Comparison of ENCODE assay signal across 1 cellular context in the genomic region with DNA sequence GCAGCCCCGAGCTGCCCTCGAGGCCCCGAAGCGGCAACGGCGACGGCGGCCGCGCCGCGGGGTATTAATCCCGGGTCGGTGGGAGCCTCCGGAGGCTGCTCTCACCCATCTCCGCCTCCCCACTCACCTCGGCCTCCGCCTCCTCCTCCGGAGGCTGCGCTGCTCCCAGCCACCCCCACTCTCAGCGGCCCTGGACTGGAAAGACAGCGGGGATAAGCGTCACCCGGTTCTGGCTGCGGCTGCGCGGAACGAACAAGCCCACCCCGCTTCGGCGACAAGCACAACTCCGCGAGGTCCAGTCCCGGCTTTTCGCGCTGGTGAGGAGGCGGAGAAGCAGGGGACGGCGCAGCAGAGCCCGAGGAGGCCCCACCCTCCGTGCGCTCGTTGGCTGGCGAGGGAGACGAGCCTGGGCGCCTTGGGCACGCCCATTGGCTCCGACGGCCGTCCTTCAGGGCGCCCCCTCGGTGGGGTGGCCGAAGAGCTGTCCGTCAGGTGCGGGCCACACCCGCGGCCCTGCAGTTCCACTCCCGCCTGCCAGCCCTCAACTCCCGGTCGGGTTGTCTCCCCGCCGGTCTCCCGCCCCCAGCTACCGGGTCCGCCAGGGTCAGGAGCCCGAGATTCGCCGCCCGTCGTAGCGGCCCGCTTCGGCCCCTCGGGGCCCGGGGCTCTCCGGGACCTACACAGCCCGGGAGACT.
TF ChIP-seq lines count a peak whose summit lies in the region.

Gene ZMYM5 (minus strand): TSS at position 327 of the 695 bp plus-strand sequence. CDS start 11,469 bp downstream, outside the sequence.

TF ChIP-seq in K562, 482 proteins besides CTCF, POLR2A, EP300 and RAD21 (continued from another document):
- TF ChIP-seq KDM5B (IDR thresholded peaks at IDR 0.05; ENCODE audit: insufficient replicate concordance, low read depth, low read length) = peak; percentile 39
- 0 out of 2 replicates have a peak, but pooled peaks have one; percentile 33 for TF ChIP-seq PML (IDR thresholded peaks at IDR 0.05; ENCODE audit: low read length)
- no peak for TF ChIP-seq NBN (IDR thresholded peaks at IDR 0.05; ENCODE audit: low read depth)
- TF ChIP-seq, protein P1, sequence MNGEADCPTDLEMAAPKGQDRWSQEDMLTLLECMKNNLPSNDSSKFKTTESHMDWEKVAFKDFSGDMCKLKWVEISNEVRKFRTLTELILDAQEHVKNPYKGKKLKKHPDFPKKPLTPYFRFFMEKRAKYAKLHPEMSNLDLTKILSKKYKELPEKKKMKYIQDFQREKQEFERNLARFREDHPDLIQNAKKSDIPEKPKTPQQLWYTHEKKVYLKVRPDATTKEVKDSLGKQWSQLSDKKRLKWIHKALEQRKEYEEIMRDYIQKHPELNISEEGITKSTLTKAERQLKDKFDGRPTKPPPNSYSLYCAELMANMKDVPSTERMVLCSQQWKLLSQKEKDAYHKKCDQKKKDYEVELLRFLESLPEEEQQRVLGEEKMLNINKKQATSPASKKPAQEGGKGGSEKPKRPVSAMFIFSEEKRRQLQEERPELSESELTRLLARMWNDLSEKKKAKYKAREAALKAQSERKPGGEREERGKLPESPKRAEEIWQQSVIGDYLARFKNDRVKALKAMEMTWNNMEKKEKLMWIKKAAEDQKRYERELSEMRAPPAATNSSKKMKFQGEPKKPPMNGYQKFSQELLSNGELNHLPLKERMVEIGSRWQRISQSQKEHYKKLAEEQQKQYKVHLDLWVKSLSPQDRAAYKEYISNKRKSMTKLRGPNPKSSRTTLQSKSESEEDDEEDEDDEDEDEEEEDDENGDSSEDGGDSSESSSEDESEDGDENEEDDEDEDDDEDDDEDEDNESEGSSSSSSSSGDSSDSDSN (IDR thresholded peaks at IDR 0.05; ENCODE audit: borderline replicate concordance in 1 of 2, low read depth in 2 of 2, low read length in 2 of 2) = peak in 1 of 2 experiments; percentile 59; a peak in 3 of 4 replicates
- TF ChIP-seq POLR2B (IDR thresholded peaks at IDR 0.05; ENCODE audit: low read depth, partially characterized antibody) = peak; percentile 54
- TF ChIP-seq ASH1L (IDR thresholded peaks at IDR 0.05; ENCODE audit: borderline replicate concordance, low read depth, partially characterized antibody) = peak; percentile 92
- TF ChIP-seq MXI1 (IDR thresholded peaks at IDR 0.05; ENCODE audit: low read depth, low read length) = no peak
- TF ChIP-seq, protein P2, sequence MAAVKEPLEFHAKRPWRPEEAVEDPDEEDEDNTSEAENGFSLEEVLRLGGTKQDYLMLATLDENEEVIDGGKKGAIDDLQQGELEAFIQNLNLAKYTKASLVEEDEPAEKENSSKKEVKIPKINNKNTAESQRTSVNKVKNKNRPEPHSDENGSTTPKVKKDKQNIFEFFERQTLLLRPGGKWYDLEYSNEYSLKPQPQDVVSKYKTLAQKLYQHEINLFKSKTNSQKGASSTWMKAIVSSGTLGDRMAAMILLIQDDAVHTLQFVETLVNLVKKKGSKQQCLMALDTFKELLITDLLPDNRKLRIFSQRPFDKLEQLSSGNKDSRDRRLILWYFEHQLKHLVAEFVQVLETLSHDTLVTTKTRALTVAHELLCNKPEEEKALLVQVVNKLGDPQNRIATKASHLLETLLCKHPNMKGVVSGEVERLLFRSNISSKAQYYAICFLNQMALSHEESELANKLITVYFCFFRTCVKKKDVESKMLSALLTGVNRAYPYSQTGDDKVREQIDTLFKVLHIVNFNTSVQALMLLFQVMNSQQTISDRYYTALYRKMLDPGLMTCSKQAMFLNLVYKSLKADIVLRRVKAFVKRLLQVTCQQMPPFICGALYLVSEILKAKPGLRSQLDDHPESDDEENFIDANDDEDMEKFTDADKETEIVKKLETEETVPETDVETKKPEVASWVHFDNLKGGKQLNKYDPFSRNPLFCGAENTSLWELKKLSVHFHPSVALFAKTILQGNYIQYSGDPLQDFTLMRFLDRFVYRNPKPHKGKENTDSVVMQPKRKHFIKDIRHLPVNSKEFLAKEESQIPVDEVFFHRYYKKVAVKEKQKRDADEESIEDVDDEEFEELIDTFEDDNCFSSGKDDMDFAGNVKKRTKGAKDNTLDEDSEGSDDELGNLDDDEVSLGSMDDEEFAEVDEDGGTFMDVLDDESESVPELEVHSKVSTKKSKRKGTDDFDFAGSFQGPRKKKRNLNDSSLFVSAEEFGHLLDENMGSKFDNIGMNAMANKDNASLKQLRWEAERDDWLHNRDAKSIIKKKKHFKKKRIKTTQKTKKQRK (IDR thresholded peaks at IDR 0.05; ENCODE audit: borderline replicate concordance, low read depth, low read length) = peak; percentile 89
- TF ChIP-seq, protein P3, sequence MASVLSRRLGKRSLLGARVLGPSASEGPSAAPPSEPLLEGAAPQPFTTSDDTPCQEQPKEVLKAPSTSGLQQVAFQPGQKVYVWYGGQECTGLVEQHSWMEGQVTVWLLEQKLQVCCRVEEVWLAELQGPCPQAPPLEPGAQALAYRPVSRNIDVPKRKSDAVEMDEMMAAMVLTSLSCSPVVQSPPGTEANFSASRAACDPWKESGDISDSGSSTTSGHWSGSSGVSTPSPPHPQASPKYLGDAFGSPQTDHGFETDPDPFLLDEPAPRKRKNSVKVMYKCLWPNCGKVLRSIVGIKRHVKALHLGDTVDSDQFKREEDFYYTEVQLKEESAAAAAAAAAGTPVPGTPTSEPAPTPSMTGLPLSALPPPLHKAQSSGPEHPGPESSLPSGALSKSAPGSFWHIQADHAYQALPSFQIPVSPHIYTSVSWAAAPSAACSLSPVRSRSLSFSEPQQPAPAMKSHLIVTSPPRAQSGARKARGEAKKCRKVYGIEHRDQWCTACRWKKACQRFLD (CRISPR knock-in tag; IDR thresholded peaks at IDR 0.05) = no peak
- peak; percentile 100 for TF ChIP-seq RBM25 (IDR thresholded peaks at IDR 0.05; ENCODE audit: low read depth, low read length, severe bottlenecking)
- TF ChIP-seq MBD2 (IDR thresholded peaks at IDR 0.05; ENCODE audit: borderline replicate concordance, low read depth) = peak; percentile 96
- TF ChIP-seq HNRNPUL1 (IDR thresholded peaks at IDR 0.05; ENCODE audit: low read length) = no peak
- TF ChIP-seq, protein P4, sequence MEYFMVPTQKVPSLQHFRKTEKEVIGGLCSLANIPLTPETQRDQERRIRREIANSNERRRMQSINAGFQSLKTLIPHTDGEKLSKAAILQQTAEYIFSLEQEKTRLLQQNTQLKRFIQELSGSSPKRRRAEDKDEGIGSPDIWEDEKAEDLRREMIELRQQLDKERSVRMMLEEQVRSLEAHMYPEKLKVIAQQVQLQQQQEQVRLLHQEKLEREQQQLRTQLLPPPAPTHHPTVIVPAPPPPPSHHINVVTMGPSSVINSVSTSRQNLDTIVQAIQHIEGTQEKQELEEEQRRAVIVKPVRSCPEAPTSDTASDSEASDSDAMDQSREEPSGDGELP (CRISPR knock-in tag; IDR thresholded peaks at IDR 0.05; ENCODE audit: borderline replicate concordance) = peak; percentile 33; the same call in 1 of the 2 replicates
- TF ChIP-seq CREM (IDR thresholded peaks at IDR 0.05; ENCODE audit: low read depth) = peak; percentile 80
- peak; percentile 35; the same call in 1 of the 2 replicates for TF ChIP-seq POLR2AphosphoS5 (IDR thresholded peaks at IDR 0.05; ENCODE audit: control insufficient read depth, insufficient read depth, low read depth, low read length)
- TF ChIP-seq NONO (IDR thresholded peaks at IDR 0.05; ENCODE audit: low read depth in 2 of 2, low read length in 1 of 2) = peak in 1 of 2 experiments; percentile 56; a peak in 1 of 4 replicates
- TF ChIP-seq PCBP1 (IDR thresholded peaks at IDR 0.05; ENCODE audit: low read depth, low read length, poor library complexity, severe bottlenecking) = peak; percentile 33
- peak; percentile 89 for TF ChIP-seq SP1 (CRISPR knock-in tag; IDR thresholded peaks at IDR 0.05)
